Comparison of ENCODE assay signal across 19 cellular contexts in genomic region chr2:236369606-236370005, GRCh38.
A peak's percentile ranks its signal among the peaks of the same experiment; 100 is the strongest.
DNase-seq lines count a peak whose midpoint lies in the region; ATAC-seq, FAIRE-seq and TF ChIP-seq lines count a peak whose summit lies in the region.
"Had no signal": no experiment of that assay in that cellular context is flagged by ENCODE, and none has a peak within 500 bp of the region (broad histone marks: within the 10 kb centered on the region; RNA-seq: fewer than 3 reads in every experiment).

No MANE protein-coding gene starts in this region.

- no TSS peak for BruUV-seq in HepG2 (replicated peaks; lab: Mats Ljungman, UMichigan)

- peak overlapping the region in 3 of 5 experiments; percentile 34 to 72 (median 58) for H3K27ac Mint-ChIP-seq in brain
- H3K27ac Mint-ChIP-seq in glutamatergic neuron (ENCODE audit: unreplicated experiment), result no peak overlapping the region
- H3K27ac Mint-ChIP-seq: activated naive CD8-positive, alpha-beta T cell treated with anti-CD3 and anti-CD28 coated beads, Interleukin-2, amount 10 ng/mL, durations not matched to agents 7 days and 5 days; stimulated activated naive CD8-positive, alpha-beta T cell treated with anti-CD3 and anti-CD28 coated beads, Interleukin-15, amount 100 ng/mL, for 72 hours had no signal

- FAIRE-seq in HepG2 (lab: Jason Lieb, UNC), result no peak
- FAIRE-seq: GM12878, RCC 7860 had no signal

- H3K79me1 ChIP-seq in mesendoderm (ENCODE audit: low read length) (no peaks in the 10 kb centered on the region), trophoblast cell (ENCODE audit: low read length) (no peaks in the 10 kb centered on the region)

- H3K9me3 Mint-ChIP-seq in brain, result peaks cover 2 to 10% (median 5%) of the 10 kb centered on the region in 5 experiments
- peaks cover 4% of the 10 kb centered on the region for H3K9me3 Mint-ChIP-seq in glutamatergic neuron (ENCODE audit: unreplicated experiment)
- H3K9me3 Mint-ChIP-seq: activated T-cell treated with anti-CD3 and anti-CD28 coated beads, Interleukin-2, amount 50 U/mL, for 4 hours; stimulated activated naive CD8-positive, alpha-beta T cell treated with anti-CD3 and anti-CD28 coated beads, Interleukin-15, amount 100 ng/mL, for 72 hours had no signal

- H2BK120ac ChIP-seq in mesendoderm (ENCODE audit: low read depth, low read length) (no peak overlapping the region), trophoblast cell (ENCODE audit: insufficient read depth, low read length, poor library complexity) (no peak overlapping the region)

- H3K9me3 ChIP-seq in HepG2 (ENCODE audit: low read length) (no peaks in the 10 kb centered on the region), right lobe of liver (no peaks in the 10 kb centered on the region), upper lobe of right lung (no peaks in the 10 kb centered on the region), trophoblast cell (ENCODE audit: insufficient read depth, low read depth, low read length) (peaks cover 1% of the 10 kb centered on the region)

- no peak overlapping the region for H2AK5ac ChIP-seq in mesendoderm (ENCODE audit: low read length)
- H2AK5ac ChIP-seq in trophoblast cell (ENCODE audit: low read length), result no peak overlapping the region

- CTCF ChIA-PET in HepG2 (lab: Yijun Ruan, JAX; ENCODE audit: low intra/inter-chr PET ratio, low total read pairs), result interaction anchor here (0.6 kb wide), 1 partner anchor 790 kb away, joined by 3 read pairs; no protein-coding TSS in a partner anchor

- H3K23ac ChIP-seq in mesendoderm (ENCODE audit: low read length) (no peak overlapping the region), trophoblast cell (ENCODE audit: low read length) (no peak overlapping the region)

- no peaks in the 10 kb centered on the region for H4K20me1 ChIP-seq in HepG2 (ENCODE audit: insufficient read depth, low read length)

- in situ Hi-C loops in HepG2 (cut with HindIII; ENCODE audit: extremely low pct_ligation_motif_present, low pct_unique_long_range_greater_than_20kb), result no loop called here

- no peak overlapping the region for H2BK15ac ChIP-seq in mesendoderm (replicated peaks; ENCODE audit: low read depth)

- H4K5ac ChIP-seq in mesendoderm (ENCODE audit: low read length), result no peak overlapping the region

- H3K18ac ChIP-seq in mesendoderm (ENCODE audit: low read length), result no peak overlapping the region
- no peak overlapping the region for H3K18ac ChIP-seq in trophoblast cell (ENCODE audit: low read length)

- H3K36me3 Mint-ChIP-seq in brain (peaks cover 3% of the 10 kb centered on the region), glutamatergic neuron (ENCODE audit: unreplicated experiment) (no peaks in the 10 kb centered on the region)
- H3K36me3 Mint-ChIP-seq: activated naive CD8-positive, alpha-beta T cell treated with anti-CD3 and anti-CD28 coated beads, Interleukin-2, amount 10 ng/mL, durations not matched to agents 7 days and 5 days had no signal

- no peak for TF ChIP-seq EP300 in HepG2 (IDR thresholded peaks at IDR 0.05; ENCODE audit: low read depth in 2 of 2, low read length in 2 of 2)
- TF ChIP-seq EP300 in HepG2 (CRISPR knock-in tag; IDR thresholded peaks at IDR 0.05; ENCODE audit: borderline replicate concordance), result no peak

- H3K4me1 Mint-ChIP-seq in brain, result peaks cover 37% of the 10 kb centered on the region
- H3K4me1 Mint-ChIP-seq in glutamatergic neuron (ENCODE audit: low read depth, unreplicated experiment), result no peaks in the 10 kb centered on the region

- no peak overlapping the region for H3K9ac ChIP-seq in HepG2 (ENCODE audit: insufficient read depth, low read depth, low read length)
- H3K9ac ChIP-seq in mesendoderm (ENCODE audit: low read length), result no peak overlapping the region
- H3K9ac ChIP-seq in trophoblast cell (ENCODE audit: low read length), result no peak overlapping the region

- no peak for TF ChIP-seq CTCF in HepG2 (CRISPR knock-in tag; IDR thresholded peaks at IDR 0.05)
- TF ChIP-seq CTCF in right lobe of liver (IDR thresholded peaks at IDR 0.05), result no peak
- TF ChIP-seq CTCF in brain (conservative IDR thresholded peaks at IDR 0.05), result no peak
- TF ChIP-seq CTCF in upper lobe of right lung (IDR thresholded peaks at IDR 0.05), result no peak
- TF ChIP-seq CTCF in glutamatergic neuron (IDR thresholded peaks at IDR 0.05; ENCODE audit: partially characterized antibody, unreplicated experiment), result no peak

- H3K27me3 ChIP-seq in HepG2 (ENCODE audit: control insufficient read depth in 1 of 2, insufficient read depth in 2 of 2, low read length in 2 of 2) (peaks cover 9 to 54% of the 10 kb centered on the region in 2 experiments; a peak in 4 of 5 replicates), right lobe of liver (no peaks in the 10 kb centered on the region), mesendoderm (ENCODE audit: insufficient read depth, low read length, poor library complexity) (no peaks in the 10 kb centered on the region), upper lobe of right lung (no peaks in the 10 kb centered on the region), trophoblast cell (ENCODE audit: insufficient read depth, low read length) (no peaks in the 10 kb centered on the region)
- H3K27me3 ChIP-seq: cardiac muscle cell, hepatocyte had no signal

- H2BK5ac ChIP-seq in mesendoderm (ENCODE audit: low read length) (no peak overlapping the region), trophoblast cell (ENCODE audit: low read depth, low read length, poor library complexity) (no peak overlapping the region)

- no peak overlapping the region for H2BK12ac ChIP-seq in trophoblast cell (ENCODE audit: low read length)

- H3K4ac ChIP-seq in mesendoderm (ENCODE audit: low read depth, low read length) (no peak overlapping the region), trophoblast cell (ENCODE audit: low read depth, low read length) (no peak overlapping the region)

- no peak overlapping the region for H4K91ac ChIP-seq in trophoblast cell (ENCODE audit: low read depth, low read length)

- H3K4me3 Mint-ChIP-seq in brain (peak overlapping the region in 1 of 5 experiments; percentile 47), glutamatergic neuron (ENCODE audit: unreplicated experiment) (no peak overlapping the region)
- H3K4me3 Mint-ChIP-seq: activated naive CD8-positive, alpha-beta T cell treated with anti-CD3 and anti-CD28 coated beads, Interleukin-2, amount 10 ng/mL, durations not matched to agents 7 days and 5 days; activated T-cell treated with anti-CD3 and anti-CD28 coated beads, Interleukin-2, amount 50 U/mL, for 4 hours; stimulated activated naive CD8-positive, alpha-beta T cell treated with anti-CD3 and anti-CD28 coated beads, Interleukin-15, amount 100 ng/mL, for 72 hours had no signal

- H2AFZ ChIP-seq in HepG2 (ENCODE audit: low read length), result no peak overlapping the region
- no peak overlapping the region for H2AFZ ChIP-seq in trophoblast cell (ENCODE audit: insufficient read depth, low read length, poor library complexity)
- H2AFZ ChIP-seq: hepatocyte had no signal

- intact Hi-C loops in HepG2 (cut with micrococcal nuclease; ENCODE audit: unreplicated experiment), result no loop called here
- intact Hi-C loops in right lobe of liver (cut with DNase I), result no loop called here
- intact Hi-C loops in upper lobe of right lung (cut with DNase I), result no loop called here

- H3K4me1 ChIP-seq in HepG2 (ENCODE audit: insufficient read depth, low read length) (no peaks in the 10 kb centered on the region), right lobe of liver (no peaks in the 10 kb centered on the region), mesendoderm (ENCODE audit: control insufficient read depth, low read depth, low read length) (no peaks in the 10 kb centered on the region), upper lobe of right lung (no peaks in the 10 kb centered on the region), trophoblast cell (ENCODE audit: control insufficient read depth in 1 of 2, insufficient read depth in 2 of 2, low read length in 2 of 2) (peaks cover 0 to 2% of the 10 kb centered on the region in 2 experiments)

- no peak overlapping the region for H4K8ac ChIP-seq in mesendoderm (ENCODE audit: low read depth, low read length)
- H4K8ac ChIP-seq in trophoblast cell (ENCODE audit: low read depth, low read length), result no peak overlapping the region

- ATAC-seq in HepG2 (no peak), right lobe of liver (no peak), upper lobe of right lung (peak; percentile 79)
- ATAC-seq: activated T-cell treated with anti-CD3 and anti-CD28 coated beads, Interleukin-2, amount 50 U/mL, for 4 hours; GM12878; stimulated activated naive CD8-positive, alpha-beta T cell treated with anti-CD3 and anti-CD28 coated beads, Interleukin-15, amount 100 ng/mL, for 72 hours had no signal

- no peak overlapping the region for H4K12ac ChIP-seq in trophoblast cell (ENCODE audit: low read depth, low read length)

- no peaks in the 10 kb centered on the region for H3K36me3 ChIP-seq in HepG2 (replicated peaks in 1 of 2; ENCODE audit: control insufficient read depth in 1 of 2, insufficient read depth in 2 of 2, low read length in 2 of 2)
- no peaks in the 10 kb centered on the region for H3K36me3 ChIP-seq in right lobe of liver
- H3K36me3 ChIP-seq in mesendoderm (ENCODE audit: control insufficient read depth, insufficient read depth, low read length), result no peaks in the 10 kb centered on the region
- no peaks in the 10 kb centered on the region for H3K36me3 ChIP-seq in upper lobe of right lung
- peaks cover 0 to 3% of the 10 kb centered on the region in 2 experiments for H3K36me3 ChIP-seq in trophoblast cell (ENCODE audit: control insufficient read depth in 1 of 2, insufficient read depth in 2 of 2, low read length in 2 of 2)
- H3K36me3 ChIP-seq: cardiac muscle cell had no signal

- DNase-seq in HepG2 (ENCODE audit: low spot score), result no peak
- no peak for DNase-seq in right lobe of liver
- DNase-seq in mesendoderm, result peak; percentile 11
- peak; percentile 86 for DNase-seq in upper lobe of right lung
- DNase-seq in trophoblast cell, result no peak
- no peak for DNase-seq in glutamatergic neuron
- DNase-seq in SW 1271 (lab: John Stamatoyannopoulos, UW), result no peak
- DNase-seq: activated CD4-positive, alpha-beta T cell treated with anti-CD3 and anti-CD28 coated beads, Interleukin-2, amount 50 U/mL, for 48 hours; activated naive CD8-positive, alpha-beta T cell treated with anti-CD3 and anti-CD28 coated beads, Interleukin-2, amount 10 ng/mL, durations not matched to agents 7 days and 5 days; activated T-cell treated with anti-CD3 and anti-CD28 coated beads, Interleukin-2, amount 50 U/mL, for 4 hours; kidney glomerular epithelial cell; NCI-H146; NCI-H526; stimulated activated naive CD8-positive, alpha-beta T cell treated with anti-CD3 and anti-CD28 coated beads, Interleukin-15, amount 100 ng/mL, for 72 hours had no signal

- no peak for TF ChIP-seq POLR2A in HepG2 (IDR thresholded peaks at IDR 0.05; ENCODE audit: insufficient read depth in 1 of 2, low read depth in 2 of 2, low read length in 2 of 2)
- no peak for TF ChIP-seq POLR2A in right lobe of liver (IDR thresholded peaks at IDR 0.05)

- H3K79me2 ChIP-seq in HepG2 (ENCODE audit: insufficient read depth, low read length) (no peaks in the 10 kb centered on the region), mesendoderm (ENCODE audit: control insufficient read depth, insufficient read depth, low read length) (no peaks in the 10 kb centered on the region), trophoblast cell (ENCODE audit: control insufficient read depth, insufficient read depth, low read length, poor library complexity) (no peaks in the 10 kb centered on the region)
- H3K79me2 ChIP-seq: hepatocyte had no signal

- H3K56ac ChIP-seq in mesendoderm (ENCODE audit: low read length), result no peak overlapping the region

- H3K4me3 ChIP-seq in HepG2 (replicated peaks in 1 of 3; ENCODE audit: insufficient read depth in 1 of 3, low read depth in 2 of 3, low read length in 3 of 3), result no peak overlapping the region
- no peak overlapping the region for H3K4me3 ChIP-seq in right lobe of liver
- H3K4me3 ChIP-seq in mesendoderm (ENCODE audit: low read length), result no peak overlapping the region
- no peak overlapping the region for H3K4me3 ChIP-seq in upper lobe of right lung
- no peak overlapping the region for H3K4me3 ChIP-seq in trophoblast cell (ENCODE audit: low read depth, low read length)
- H3K4me3 ChIP-seq: cardiac muscle cell, GM12878, hepatocyte had no signal

- H3K27ac ChIP-seq in HepG2 (ENCODE audit: extremely low read length, insufficient read depth, low read length) (no peak overlapping the region), right lobe of liver (no peak overlapping the region), mesendoderm (ENCODE audit: low read depth, low read length) (no peak overlapping the region), upper lobe of right lung (no peak overlapping the region), trophoblast cell (ENCODE audit: low read depth, low read length) (no peak overlapping the region)
- H3K27ac ChIP-seq: cardiac muscle cell, hepatocyte had no signal

- POLR2A ChIA-PET in HepG2 (lab: Yijun Ruan, JAX), result no interaction called here

- H3K4me2 ChIP-seq in HepG2 (ENCODE audit: low read depth, low read length) (no peak overlapping the region), mesendoderm (ENCODE audit: low read length) (no peak overlapping the region), trophoblast cell (ENCODE audit: low read length) (no peak overlapping the region)
- H3K4me2 ChIP-seq: hepatocyte had no signal

- H3K14ac ChIP-seq in trophoblast cell (ENCODE audit: low read length), result no peak overlapping the region

- TF ChIP-seq RAD21 in HepG2 (CRISPR knock-in tag; IDR thresholded peaks at IDR 0.05), result no peak

- 5% methylated on average over 11 of the region's 11 CpGs for WGBS in HepG2 (ENCODE audit: low lambda C conversion rate)
- 52% methylated on average over 11 of the region's 11 CpGs for WGBS in right lobe of liver (ENCODE audit: insufficient coverage, low coverage, low lambda C conversion rate, missing lambda C conversion rate)
- WGBS in mesendoderm (ENCODE audit: extremely low coverage, insufficient coverage, low lambda C conversion rate), result no CpG with 5 or more reads among the region's 11 CpGs
- WGBS in trophoblast cell (ENCODE audit: extremely low coverage, insufficient coverage, insufficient read length), result no CpG with 5 or more reads among the region's 11 CpGs

- H3K27me3 Mint-ChIP-seq in brain, result peaks cover 4% of the 10 kb centered on the region
- no peaks in the 10 kb centered on the region for H3K27me3 Mint-ChIP-seq in glutamatergic neuron (ENCODE audit: unreplicated experiment)

Comparison
In these comparisons a context has a peak if more than half of its experiments do, and no peak if none do; other contexts are left out.
1. DNase-seq: peak in mesendoderm (single experiment) and upper lobe of right lung (single experiment); none in HepG2 (single experiment), right lobe of liver (0 of 3), trophoblast cell (0 of 2), glutamatergic neuron (single experiment) and SW 1271 (0 of 2).